ENCODE assay signal across 23 cellular contexts in the genomic region with DNA sequence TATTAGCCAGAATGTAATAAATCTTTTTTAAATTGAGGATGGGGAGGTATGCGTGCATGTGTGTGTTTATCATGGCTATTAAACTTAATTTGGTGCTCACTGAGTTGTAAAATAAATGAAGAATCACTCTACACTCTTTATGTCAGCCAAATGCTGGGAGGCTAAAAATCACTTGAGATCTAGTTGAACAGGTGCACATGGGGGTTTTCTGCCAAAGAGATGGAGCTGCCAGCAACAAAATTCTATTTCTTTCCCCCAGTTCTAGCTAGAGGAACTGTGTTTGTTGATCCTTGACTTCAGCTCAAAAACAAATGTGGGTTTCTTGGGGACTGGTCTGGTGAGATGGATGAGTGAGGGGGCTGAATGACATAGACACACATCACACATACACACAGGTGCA.
DNase-seq lines count a peak whose midpoint lies in the region; FAIRE-seq and TF ChIP-seq lines count a peak whose summit lies in the region.
"Had no signal": no experiment of that assay in that cellular context is flagged by ENCODE, and none has a peak within 500 bp of the region (broad histone marks: within the 10 kb centered on the region; RNA-seq: fewer than 3 reads in every experiment).

No MANE protein-coding gene starts in this region.

- TF ChIP-seq CTCF in neural crest cell (conservative IDR thresholded peaks at IDR 0.05) (no peak), D721Med (IDR thresholded peaks at IDR 0.05; ENCODE audit: insufficient read depth, missing control alignments) (no peak)

- no peak overlapping the region for H3K4me3 Mint-ChIP-seq in neural crest cell
- H3K4me3 Mint-ChIP-seq: activated T-helper 17 cell treated with anti-CD3 and anti-CD28 coated beads, Interleukin-2, amount 50 U/mL, for 72 hours; brain; memory B cell had no signal

- FAIRE-seq in D721Med (lab: Jason Lieb, UNC), result no peak
- FAIRE-seq: endometrium, GM18507, H1, pancreas had no signal

- H3K4me1 Mint-ChIP-seq in neural crest cell, result no peaks in the 10 kb centered on the region
- H3K4me1 Mint-ChIP-seq: activated T-helper 17 cell treated with anti-CD3 and anti-CD28 coated beads, Interleukin-2, amount 50 U/mL, for 72 hours; memory B cell had no signal

- peaks cover 7% of the 10 kb centered on the region for H3K36me3 Mint-ChIP-seq in neural crest cell (ENCODE audit: low read depth)
- H3K36me3 Mint-ChIP-seq: brain, memory B cell had no signal

- no peaks in the 10 kb centered on the region for H3K27me3 Mint-ChIP-seq in neural crest cell (ENCODE audit: low read depth)
- H3K27me3 Mint-ChIP-seq: activated T-helper 17 cell treated with anti-CD3 and anti-CD28 coated beads, Interleukin-2, amount 50 U/mL, for 72 hours; memory B cell had no signal

- DNase-seq in NCI-H2107 treated with DMSO at 0.1 percent for 48 hours (lab: John Stamatoyannopoulos, UW; ENCODE audit: unreplicated experiment) (peak; percentile 17), NCI-H2107 (lab: John Stamatoyannopoulos, UW) (no peak), NCI-H1436 treated with DMSO at 0.1 percent for 48 hours (lab: John Stamatoyannopoulos, UW) (peak; percentile 70), NCI-H446 treated with DMSO at 0.1 percent for 48 hours (lab: John Stamatoyannopoulos, UW) (peak; percentile 90), neural crest cell (ENCODE audit: low read depth, low spot score) (no peak), H4 (ENCODE audit: low spot score) (no peak), D721Med (ENCODE audit: insufficient read length, low spot score) (no peak)
- DNase-seq in activated CD4-positive, alpha-beta T cell treated with anti-CD3 and anti-CD28 coated beads for 4 hours, result no peak
- DNase-seq: activated CD4-positive, alpha-beta T cell treated with anti-CD3 and anti-CD28 coated beads for 48 hours; activated naive CD4-positive, alpha-beta T cell treated with anti-CD3 and anti-CD28 coated beads, Interleukin-2, amount 50 U/mL, for 16 hours; foreskin fibroblast; left lung; MG63; NCI-H526 treated with DMSO at 0.1 percent for 48 hours; pancreas; stimulated activated naive CD4-positive, alpha-beta T cell treated with Interleukin-2 at 50 U/mL for 16 hours; T1000 had no signal

- H3K27ac Mint-ChIP-seq in neural crest cell (ENCODE audit: unreplicated experiment), result peak overlapping the region; percentile 13
- H3K27ac Mint-ChIP-seq: activated T-helper 17 cell treated with anti-CD3 and anti-CD28 coated beads, Interleukin-2, amount 50 U/mL, for 72 hours; memory B cell had no signal

- H3K9me3 Mint-ChIP-seq in neural crest cell, result peaks cover 18% of the 10 kb centered on the region

Comparison
In these comparisons a context has a peak if more than half of its experiments do, and no peak if none do; other contexts are left out.
1. DNase-seq: peak in NCI-H2107 treated with DMSO at 0.1 percent for 48 hours (single experiment), NCI-H1436 treated with DMSO at 0.1 percent for 48 hours (single experiment) and NCI-H446 treated with DMSO at 0.1 percent for 48 hours (single experiment); none in NCI-H2107 (single experiment), neural crest cell (single experiment), H4 (single experiment), activated CD4-positive, alpha-beta T cell treated with anti-CD3 and anti-CD28 coated beads for 4 hours (0 of 2) and D721Med (single experiment).